In genomic region chr9:101510344-101510940, GRCh38 we compare ENCODE assay signal across 23 cellular contexts.
"Had no signal": no experiment of that assay in that cellular context is flagged by ENCODE, and none has a peak within 500 bp of the region (broad histone marks: within the 10 kb centered on the region; RNA-seq: fewer than 3 reads in every experiment).

No MANE protein-coding gene starts in this region.

- H3K9me3 Mint-ChIP-seq: activated naive CD8-positive, alpha-beta T cell treated with anti-CD3 and anti-CD28 coated beads, Interleukin-2, amount 10 ng/mL, durations not matched to agents 7 days and 5 days; T-cell had no signal

- DNase-seq: activated CD4-positive, CD25-positive, alpha-beta regulatory T cell; activated CD8-positive, alpha-beta memory T cell treated with anti-CD3 and anti-CD28 coated beads, Interleukin-2, amount 50 U/mL, for 4 hours; activated naive CD8-positive, alpha-beta T cell treated with anti-CD3 and anti-CD28 coated beads, Interleukin-2, amount 10 ng/mL, durations not matched to agents 7 days and 5 days; aorta; caudate nucleus; MG63; MV-4-11; NCI-H1092 treated with DMSO at 0.1 percent for 48 hours; NCI-H1417 treated with DMSO at 0.1 percent for 48 hours; NCI-H1694; NCI-H2029; NCI-H2107; NCI-H2171 treated with DMSO at 0.1 percent for 48 hours; NCI-H226; NCI-H510A; NCI-H526 treated with DMSO at 0.1 percent for 48 hours; NCI-H82; OCI-M1; RPMI8226; T-cell; T1000 had no signal

- ATAC-seq: Panc1, Right ventricle myocardium inferior, T-cell had no signal

- H3K36me3 Mint-ChIP-seq: activated naive CD8-positive, alpha-beta T cell treated with anti-CD3 and anti-CD28 coated beads, Interleukin-2, amount 10 ng/mL, durations not matched to agents 7 days and 5 days; T-cell had no signal

- H3K27ac Mint-ChIP-seq: activated naive CD8-positive, alpha-beta T cell treated with anti-CD3 and anti-CD28 coated beads, Interleukin-2, amount 10 ng/mL, durations not matched to agents 7 days and 5 days; T-cell had no signal

- H3K4me1 Mint-ChIP-seq: T-cell had no signal

- H3K4me3 Mint-ChIP-seq: activated naive CD8-positive, alpha-beta T cell treated with anti-CD3 and anti-CD28 coated beads, Interleukin-2, amount 10 ng/mL, durations not matched to agents 7 days and 5 days; T-cell had no signal
